1 cellular context compared by ENCODE assay signal in the genomic region with DNA sequence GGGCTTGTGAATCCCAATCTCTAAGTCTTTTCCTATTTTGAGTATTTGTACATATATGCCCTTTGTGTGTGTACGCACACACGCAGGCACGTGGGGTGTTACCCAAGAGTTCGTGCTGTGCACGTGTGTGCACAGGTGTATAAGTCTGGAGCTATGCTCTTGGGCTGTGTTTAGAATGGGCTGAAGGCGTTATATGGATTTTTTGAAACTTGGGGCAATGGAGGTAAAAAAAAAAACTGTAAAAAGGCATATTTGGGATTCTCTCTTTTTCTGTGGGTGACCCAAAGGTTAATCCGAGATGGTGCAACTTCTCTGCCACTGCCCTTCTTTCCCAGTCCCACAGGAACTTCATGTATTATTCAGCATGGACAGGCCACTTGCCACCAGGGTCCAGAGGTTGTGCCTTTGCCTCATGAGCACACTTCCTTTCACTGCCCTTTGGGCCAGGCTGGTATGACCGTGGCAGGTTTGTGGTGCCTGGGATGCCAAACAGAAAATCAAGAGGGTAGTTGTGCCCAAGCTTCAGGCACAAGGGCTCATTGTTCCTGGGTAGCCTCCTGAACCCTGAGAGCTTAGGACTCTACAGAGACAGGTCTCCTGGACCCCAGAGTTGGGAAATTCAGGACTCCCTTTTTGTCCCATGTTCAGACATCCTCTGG.
TF ChIP-seq lines count a peak whose summit lies in the region.

No MANE protein-coding gene starts in this region.

TF ChIP-seq in IMR-90, 13 proteins besides CTCF, POLR2A, EP300 and RAD21:
- TF ChIP-seq RCOR1 (IDR thresholded peaks at IDR 0.05; ENCODE audit: insufficient replicate concordance, low read length) (no peak), CEBPB (IDR thresholded peaks at IDR 0.05; ENCODE audit: low read depth, low read length) (no peak), MAFK (IDR thresholded peaks at IDR 0.05; ENCODE audit: low read depth, low read length) (no peak), FOS (IDR thresholded peaks at IDR 0.05; ENCODE audit: low read depth, low read length) (no peak), CHD1 (IDR thresholded peaks at IDR 0.05; ENCODE audit: low read depth, low read length) (no peak), BHLHE40 (IDR thresholded peaks at IDR 0.05; ENCODE audit: low read depth, low read length) (no peak), SMC3 (IDR thresholded peaks at IDR 0.05; ENCODE audit: low read depth, low read length) (no peak), RFX5 (IDR thresholded peaks at IDR 0.05; ENCODE audit: low read depth, low read length) (no peak), MAZ (IDR thresholded peaks at IDR 0.05; ENCODE audit: borderline replicate concordance, low read depth, low read length) (no peak), NFE2L2 (IDR thresholded peaks at IDR 0.05; ENCODE audit: low read depth, low read length) (no peak), USF2 (IDR thresholded peaks at IDR 0.05; ENCODE audit: low read depth, low read length) (no peak), MXI1 (IDR thresholded peaks at IDR 0.05; ENCODE audit: borderline replicate concordance, low read depth, low read length) (no peak)
- TF ChIP-seq, protein P1, sequence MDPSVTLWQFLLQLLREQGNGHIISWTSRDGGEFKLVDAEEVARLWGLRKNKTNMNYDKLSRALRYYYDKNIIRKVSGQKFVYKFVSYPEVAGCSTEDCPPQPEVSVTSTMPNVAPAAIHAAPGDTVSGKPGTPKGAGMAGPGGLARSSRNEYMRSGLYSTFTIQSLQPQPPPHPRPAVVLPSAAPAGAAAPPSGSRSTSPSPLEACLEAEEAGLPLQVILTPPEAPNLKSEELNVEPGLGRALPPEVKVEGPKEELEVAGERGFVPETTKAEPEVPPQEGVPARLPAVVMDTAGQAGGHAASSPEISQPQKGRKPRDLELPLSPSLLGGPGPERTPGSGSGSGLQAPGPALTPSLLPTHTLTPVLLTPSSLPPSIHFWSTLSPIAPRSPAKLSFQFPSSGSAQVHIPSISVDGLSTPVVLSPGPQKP (IDR thresholded peaks at IDR 0.05; ENCODE audit: borderline replicate concordance, low read depth, low read length): no peak
